In genomic region chr14:69497866-69498265, GRCh38 we compare ENCODE assay signal across 5 cellular contexts. TPM values are rescaled to one million over a fixed set of nuclear protein-coding genes. Genes with fewer than 3 reads are reported as not detected.
"Had no signal": no experiment of that assay in that cellular context is flagged by ENCODE, and none has a peak within 500 bp of the region (broad histone marks: within the 10 kb centered on the region; RNA-seq: fewer than 3 reads in every experiment).

No MANE protein-coding gene starts in this region.

RNA-seq across cellular contexts. Expression of gene PLEKHD1, which starts 13.3 kb away (rescaled TPM):
- total RNA-seq: dermis blood vessel endothelial cell, endothelial cell of umbilical vein, esophagus mucosa, fibroblast of villous mesenchyme, foreskin keratinocyte had no signal
- polyA plus RNA-seq: foreskin keratinocyte had no signal
